In genomic region chr22:32796865-32797573, GRCh38 we compare ENCODE assay signal across 9 cellular contexts. TPM values are rescaled to one million over a fixed set of nuclear protein-coding genes. Genes with fewer than 3 reads are reported as not detected.
DNase-seq lines count a peak whose midpoint lies in the region; ATAC-seq, FAIRE-seq and TF ChIP-seq lines count a peak whose summit lies in the region.
"Had no signal": no experiment of that assay in that cellular context is flagged by ENCODE, and none has a peak within 500 bp of the region (broad histone marks: within the 10 kb centered on the region; RNA-seq: fewer than 3 reads in every experiment).

No MANE protein-coding gene starts in this region.

- peaks cover 8% of the 10 kb centered on the region for H3K9me3 Mint-ChIP-seq in type B pancreatic cell
- H3K9me3 Mint-ChIP-seq: naive B cell had no signal

- FAIRE-seq in frontal cortex (lab: Jason Lieb, UNC) (no peak), pancreas (lab: Jason Lieb, UNC) (no peak)

- no peak overlapping the region for H2AFZ ChIP-seq in ACC112 (ENCODE audit: low read length, unreplicated experiment)

- no peaks in the 10 kb centered on the region for H3K36me3 ChIP-seq in ACC112 (ENCODE audit: insufficient read depth, low read length)
- H3K36me3 ChIP-seq in pancreas: no peaks in the 10 kb centered on the region

- H3K4me1 ChIP-seq in ACC112 (ENCODE audit: control insufficient read depth, insufficient read depth, low read length, unreplicated experiment): peaks cover 5% of the 10 kb centered on the region
- H3K4me1 ChIP-seq in pancreas: peaks cover 0 to 3% (median 0%) of the 10 kb centered on the region in 3 donors

- H3K36me3 Mint-ChIP-seq in type B pancreatic cell: peaks cover 3% of the 10 kb centered on the region
- H3K36me3 Mint-ChIP-seq: naive B cell had no signal

- TF ChIP-seq CTCF in pancreas (IDR thresholded peaks at IDR 0.05) (peak; percentile 59 to 82 (median 76)), type B pancreatic cell (conservative IDR thresholded peaks at IDR 0.05) (peak; percentile 89)

- intact Hi-C loops in pancreas (cut with DNase I): loop anchor here (5.0 to 10.0 kb wide), 3 partner anchors 132 to 262 kb away; no protein-coding TSS in a partner anchor

- H3K79me2 ChIP-seq in ACC112 (ENCODE audit: control insufficient read depth, insufficient read depth, low read length, unreplicated experiment): no peaks in the 10 kb centered on the region

- H3K27me3 ChIP-seq in ACC112 (ENCODE audit: insufficient read depth, low read length): no peaks in the 10 kb centered on the region
- peaks cover 0 to 3% (median 0%) of the 10 kb centered on the region in 4 donors for H3K27me3 ChIP-seq in pancreas

- peak; percentile 70 to 87 (median 84) for ATAC-seq in pancreas
- no peak for ATAC-seq in HG02642 (IDR thresholded peaks at IDR 0.05; ENCODE audit: poor library complexity, unreplicated experiment)

- no peak overlapping the region for H3K4me3 Mint-ChIP-seq in type B pancreatic cell
- H3K4me3 Mint-ChIP-seq: naive B cell had no signal

- H3K27ac Mint-ChIP-seq in type B pancreatic cell: no peak overlapping the region
- H3K27ac Mint-ChIP-seq: naive B cell had no signal

- H3K27me3 Mint-ChIP-seq in type B pancreatic cell: peaks cover 7% of the 10 kb centered on the region

- no peaks in the 10 kb centered on the region for H3K9me3 ChIP-seq in pancreas

- peak overlapping the region; percentile 43; the same call in 1 of the 2 replicates for H3K4me3 ChIP-seq in ACC112 (ENCODE audit: low read depth, low read length)
- H3K4me3 ChIP-seq in pancreas: no peak overlapping the region

- DNase-seq in H4 (ENCODE audit: low spot score) (peak; percentile 37), RKO (ENCODE audit: low spot score) (peak; percentile 52), frontal cortex (ENCODE audit: low spot score in 2 of 2) (peak; percentile 71 to 73), pancreas (peak; percentile 34 to 84 (median 65)), type B pancreatic cell (ENCODE audit: extremely low spot score, unreplicated experiment) (no peak)
- DNase-seq in activated gamma-delta T cell treated with anti-CD3 and anti-CD28 coated beads, Interleukin-2, amount 50 U/mL, for 16 hours (ENCODE audit: low read depth): peak; percentile 9
- DNase-seq: naive B cell had no signal

- 9 to 12% methylated on average over 17 of the region's 17 CpGs for WGBS in pancreas, 2 donors

- H3K27ac ChIP-seq in ACC112 (ENCODE audit: low read depth, low read length) (no peak overlapping the region), pancreas (no peak overlapping the region)

- peaks cover 27% of the 10 kb centered on the region for H3K4me1 Mint-ChIP-seq in type B pancreatic cell (ENCODE audit: unreplicated experiment)

RNA-seq across cellular contexts. Expression of gene TIMP3, which starts 4.5 kb away (rescaled TPM):
- total RNA-seq in H4 (2014; rRNA removed; shearing (Covaris generic)): 22.8 and 25.5 TPM in 2 replicates
- total RNA-seq in frontal cortex: 12.2 TPM
- total RNA-seq in pancreas: 10 to 100 TPM; 14.0 to 87.0 (median 48.2) TPM
- 10 to 100 TPM; 17.7 to 51.4 TPM for polyA plus RNA-seq in pancreas
- total RNA-seq in type B pancreatic cell (ENCODE audit: low replicate concordance): 38.3 and 45.9 TPM in 2 replicates
